In genomic region chr10:3737811-3738311, GRCh38 we compare ENCODE assay signal across 19 cellular contexts. TPM values are rescaled to one million over a fixed set of nuclear protein-coding genes. Genes with fewer than 3 reads are reported as not detected.
DNase-seq lines count a peak whose midpoint lies in the region; ATAC-seq and TF ChIP-seq lines count a peak whose summit lies in the region.
"Had no signal": no experiment of that assay in that cellular context is flagged by ENCODE, and none has a peak within 500 bp of the region (broad histone marks: within the 10 kb centered on the region; RNA-seq: fewer than 3 reads in every experiment).

No MANE protein-coding gene starts in this region.

- H3K27me3 Mint-ChIP-seq in Caco-2 (ENCODE audit: insufficient read depth, unreplicated experiment) (no peaks in the 10 kb centered on the region), activated B cell treated with CpG ODN at 0.5 μM for 24 hours (no peaks in the 10 kb centered on the region)
- H3K27me3 Mint-ChIP-seq in activated T-cell treated with anti-CD3 and anti-CD28 coated beads, Interleukin-2, amount 50 U/mL, for 72 hours (ENCODE audit: low read depth), result no peaks in the 10 kb centered on the region

- no peak overlapping the region for H3K4me2 ChIP-seq in PC-9

- peaks cover 31% of the 10 kb centered on the region for H3F3A ChIP-seq in PC-9 (ENCODE audit: insufficient read depth, low read depth)

- POLR2A ChIA-PET in Caco-2 (lab: Charles Lee), result no interaction called here
- POLR2A ChIA-PET in activated B cell treated with CpG ODN at 0.5 μM for 24 hours (lab: Charles Lee), result interaction anchor here (1.0 kb wide), 1 partner anchor 47 kb away, joined by 3 read pairs; the partner anchor contains the start of gene KLF6
- POLR2A ChIA-PET in PC-9 (lab: Charles Lee; ENCODE audit: unreplicated experiment), result no interaction called here

- H3K27ac ChIP-seq in esophagus muscularis mucosa (replicated peaks in 1 of 4), result no peak overlapping the region
- no peak overlapping the region for H3K27ac ChIP-seq in PC-9
- H3K27ac ChIP-seq: SJCRH30 had no signal

- no peaks in the 10 kb centered on the region for H4K20me1 ChIP-seq in PC-9 (ENCODE audit: insufficient read depth)

- no peaks in the 10 kb centered on the region for H3K9me2 ChIP-seq in PC-9 (ENCODE audit: insufficient read depth)

- H3K4me3 Mint-ChIP-seq in Caco-2 (ENCODE audit: unreplicated experiment), result no peak overlapping the region
- H3K4me3 Mint-ChIP-seq in activated B cell treated with CpG ODN at 0.5 μM for 24 hours, result no peak overlapping the region
- H3K4me3 Mint-ChIP-seq in activated T-cell treated with anti-CD3 and anti-CD28 coated beads, Interleukin-2, amount 50 U/mL, for 72 hours, result no peak overlapping the region
- H3K4me3 Mint-ChIP-seq: H9 had no signal

- no peak overlapping the region for H2AFZ ChIP-seq in PC-9

- 93% methylated on average over 6 of the region's 6 CpGs for WGBS in esophagus muscularis mucosa

- no peak for ATAC-seq in activated B cell treated with CpG ODN at 0.5 μM for 24 hours (ENCODE audit: low read depth)
- ATAC-seq in activated T-cell treated with anti-CD3 and anti-CD28 coated beads, Interleukin-2, amount 50 U/mL, for 72 hours (replicated peaks in 1 of 2), result no peak

- TF ChIP-seq POLR2A in esophagus muscularis mucosa (IDR thresholded peaks at IDR 0.05; ENCODE audit: low read depth), result no peak

- no TSS peak for BruUV-seq in Caco-2 (replicated peaks; lab: Mats Ljungman, UMichigan)
- no TSS peak for BruUV-seq in PC-9 (replicated peaks; lab: Mats Ljungman, UMichigan)

- peaks cover 39% of the 10 kb centered on the region for H3K4me1 ChIP-seq in Caco-2
- H3K4me1 ChIP-seq in esophagus muscularis mucosa, result peaks cover 0 to 7% (median 3%) of the 10 kb centered on the region in 4 donors
- peaks cover 40% of the 10 kb centered on the region for H3K4me1 ChIP-seq in PC-9 (replicated peaks; ENCODE audit: insufficient read depth)
- H3K4me1 ChIP-seq: SJCRH30 had no signal

- H3K9me3 Mint-ChIP-seq in Caco-2 (ENCODE audit: unreplicated experiment) (peaks cover under 1% of the 10 kb centered on the region), activated B cell treated with CpG ODN at 0.5 μM for 24 hours (no peaks in the 10 kb centered on the region)
- H3K9me3 Mint-ChIP-seq in activated T-cell treated with anti-CD3 and anti-CD28 coated beads, Interleukin-2, amount 50 U/mL, for 72 hours, result no peaks in the 10 kb centered on the region

- H3K9me3 ChIP-seq in Caco-2 (0 out of 2 replicates have a peak, but pooled peaks cover under 1% of the 10 kb centered on the region), esophagus muscularis mucosa (no peaks in the 10 kb centered on the region), PC-9 (ENCODE audit: insufficient read depth, low read depth) (no peaks in the 10 kb centered on the region)
- H3K9me3 ChIP-seq: SJCRH30 had no signal

- H3K4me1 Mint-ChIP-seq in Caco-2 (ENCODE audit: low read depth, unreplicated experiment) (peaks cover 41% of the 10 kb centered on the region), activated B cell treated with CpG ODN at 0.5 μM for 24 hours (peaks cover 14% of the 10 kb centered on the region)
- peaks cover 38% of the 10 kb centered on the region for H3K4me1 Mint-ChIP-seq in activated T-cell treated with anti-CD3 and anti-CD28 coated beads, Interleukin-2, amount 50 U/mL, for 72 hours (ENCODE audit: low read depth)

- H3K36me3 ChIP-seq in Caco-2 (ENCODE audit: control insufficient read depth, insufficient read depth, low read length) (no peaks in the 10 kb centered on the region), esophagus muscularis mucosa (no peaks in the 10 kb centered on the region), PC-9 (ENCODE audit: low read depth) (no peaks in the 10 kb centered on the region)
- H3K36me3 ChIP-seq: SJCRH30 had no signal

- intact Hi-C loops in Caco-2 (cut with micrococcal nuclease; ENCODE audit: unreplicated experiment) (no loop called here), activated B cell treated with CpG ODN at 0.5 μM for 24 hours (cut with micrococcal nuclease) (no loop called here), esophagus muscularis mucosa (cut with DNase I) (no loop called here), PC-9 (cut with micrococcal nuclease; ENCODE audit: unreplicated experiment) (no loop called here)

- DNase-seq in Caco-2 (no peak), NCI-H2227 (lab: John Stamatoyannopoulos, UW; ENCODE audit: unreplicated experiment) (peak; percentile 27), activated B cell treated with CpG ODN at 0.5 μM for 24 hours (no peak), esophagus muscularis mucosa (ENCODE audit: extremely low spot score) (peak; percentile 29), globus pallidus (ENCODE audit: low spot score) (no peak), NCI-H2081 (lab: John Stamatoyannopoulos, UW) (no peak), PC-9 (no peak)
- DNase-seq in activated T-cell treated with anti-CD3 and anti-CD28 coated beads, Interleukin-2, amount 50 U/mL, for 72 hours, result no peak
- DNase-seq: C1 segment of cervical spinal cord, DMS 273 treated with DMSO at 0.1 percent for 48 hours, DND-41, H9, KBM-7, NCI-H1105 treated with DMSO at 0.1 percent for 48 hours, NCI-H1694, NCI-H2107, NCI-H226, NCI-H524 treated with DMSO at 0.1 percent for 48 hours, SJCRH30 had no signal

- H3K27me3 ChIP-seq in Caco-2 (replicated peaks; ENCODE audit: control insufficient read depth, insufficient read depth, low read length), result no peaks in the 10 kb centered on the region
- no peaks in the 10 kb centered on the region for H3K27me3 ChIP-seq in esophagus muscularis mucosa
- no peaks in the 10 kb centered on the region for H3K27me3 ChIP-seq in PC-9 (ENCODE audit: insufficient read depth, low read depth)
- H3K27me3 ChIP-seq: SJCRH30 had no signal

- CTCF ChIA-PET in Caco-2 (lab: Charles Lee) (no interaction called here), activated B cell treated with CpG ODN at 0.5 μM for 24 hours (lab: Charles Lee) (no interaction called here), PC-9 (lab: Charles Lee) (no interaction called here)

- no peaks in the 10 kb centered on the region for H3K36me3 Mint-ChIP-seq in Caco-2 (ENCODE audit: insufficient read depth, unreplicated experiment)
- H3K36me3 Mint-ChIP-seq in activated B cell treated with CpG ODN at 0.5 μM for 24 hours (ENCODE audit: low read depth), result no peaks in the 10 kb centered on the region
- H3K36me3 Mint-ChIP-seq in activated T-cell treated with anti-CD3 and anti-CD28 coated beads, Interleukin-2, amount 50 U/mL, for 72 hours (ENCODE audit: insufficient read depth in 2 of 2), result no peaks in the 10 kb centered on the region

- H3K27ac Mint-ChIP-seq in Caco-2 (ENCODE audit: unreplicated experiment) (peak overlapping the region; percentile 14), activated B cell treated with CpG ODN at 0.5 μM for 24 hours (peak overlapping the region; percentile 70)
- H3K27ac Mint-ChIP-seq in activated T-cell treated with anti-CD3 and anti-CD28 coated beads, Interleukin-2, amount 50 U/mL, for 72 hours, result no peak overlapping the region

- no peak for TF ChIP-seq EP300 in esophagus muscularis mucosa (IDR thresholded peaks at IDR 0.05)

- H3K79me2 ChIP-seq in PC-9 (ENCODE audit: low read depth), result no peaks in the 10 kb centered on the region

- H3K4me3 ChIP-seq in Caco-2 (ENCODE audit: low read depth, low read length) (no peak overlapping the region), esophagus muscularis mucosa (no peak overlapping the region), PC-9 (no peak overlapping the region)
- H3K4me3 ChIP-seq: SJCRH30 had no signal

- TF ChIP-seq CTCF in Caco-2 (IDR thresholded peaks at IDR 0.05; ENCODE audit: insufficient read depth in 1 of 2, low read depth in 1 of 2, low read length in 1 of 2, severe bottlenecking in 1 of 2, unreplicated experiment in 1 of 2), result no peak
- TF ChIP-seq CTCF in activated B cell treated with CpG ODN at 0.5 μM for 24 hours (IDR thresholded peaks at IDR 0.05), result no peak
- no peak for TF ChIP-seq CTCF in esophagus muscularis mucosa (IDR thresholded peaks at IDR 0.05)
- TF ChIP-seq CTCF in PC-9 (conservative IDR thresholded peaks at IDR 0.05), result no peak

RNA-seq across cellular contexts. Expression of gene KLF6, which starts 47.1 kb away (rescaled TPM):
- total RNA-seq in Caco-2 (2022) (78.5 and 84.5 TPM in 2 replicates), activated B cell treated with CpG ODN at 0.5 μM for 24 hours (134 and 151 TPM in 2 replicates), esophagus muscularis mucosa (100 to 1,000 TPM; 114 to 145 (median 123) TPM), PC-9 (2021) (27.7 and 41.9 TPM in 2 replicates)
- total RNA-seq in activated T-cell treated with anti-CD3 and anti-CD28 coated beads, Interleukin-2, amount 50 U/mL, for 72 hours, result 100 to 1,000 TPM; 184 to 240 TPM

Comparison
In these comparisons a context has a peak if more than half of its experiments do, and no peak if none do; other contexts are left out.
1. DNase-seq: peak in NCI-H2227 (single experiment) and esophagus muscularis mucosa (single experiment); none in Caco-2 (0 of 2), activated B cell treated with CpG ODN at 0.5 μM for 24 hours (single experiment), globus pallidus (single experiment), activated T-cell treated with anti-CD3 and anti-CD28 coated beads, Interleukin-2, amount 50 U/mL, for 72 hours (0 of 2), NCI-H2081 (0 of 2) and PC-9 (0 of 2).